2 cellular contexts compared by ENCODE assay signal in genomic region chr4:2064276-2064991, GRCh38.
TF ChIP-seq lines count a peak whose summit lies in the region.

No MANE protein-coding gene starts in this region.

TF ChIP-seq in WTC11, 78 proteins besides CTCF, POLR2A, EP300 and RAD21:
- TF ChIP-seq JUN (CRISPR knock-in tag; IDR thresholded peaks at IDR 0.05) (no peak), PRDM15 (CRISPR knock-in tag; IDR thresholded peaks at IDR 0.05) (no peak), MYBL2 (CRISPR knock-in tag; IDR thresholded peaks at IDR 0.05) (no peak), HMGA2 (CRISPR knock-in tag; IDR thresholded peaks at IDR 0.05) (no peak), ZNF263 (CRISPR knock-in tag; IDR thresholded peaks at IDR 0.05; ENCODE audit: low read depth) (no peak), SP1 (CRISPR knock-in tag; conservative IDR thresholded peaks at IDR 0.05) (no peak), FOXJ3 (CRISPR knock-in tag; IDR thresholded peaks at IDR 0.05; ENCODE audit: borderline replicate concordance) (no peak), GRHL2 (CRISPR knock-in tag; IDR thresholded peaks at IDR 0.05; ENCODE audit: insufficient replicate concordance, severe bottlenecking) (no peak), FOXP4 (CRISPR knock-in tag; IDR thresholded peaks at IDR 0.05) (no peak), ZNF423 (CRISPR knock-in tag; IDR thresholded peaks at IDR 0.05) (no peak), NFATC4 (CRISPR knock-in tag; IDR thresholded peaks at IDR 0.05) (no peak)

TF ChIP-seq in HepG2, 621 proteins besides CTCF, POLR2A, EP300 and RAD21:
- TF ChIP-seq KDM5A (IDR thresholded peaks at IDR 0.05; ENCODE audit: borderline replicate concordance, low read length) (no peak), PRMT3 (CRISPR knock-in tag; IDR thresholded peaks at IDR 0.05; ENCODE audit: borderline replicate concordance, low read depth) (no peak), SSRP1 (CRISPR knock-in tag; IDR thresholded peaks at IDR 0.05) (no peak), MLX (CRISPR knock-in tag; IDR thresholded peaks at IDR 0.05) (no peak), PHB2 (IDR thresholded peaks at IDR 0.05; ENCODE audit: partially characterized antibody) (no peak), ZNF446 (CRISPR knock-in tag; IDR thresholded peaks at IDR 0.05) (no peak), ZBTB4 (CRISPR knock-in tag; IDR thresholded peaks at IDR 0.05; ENCODE audit: borderline replicate concordance) (no peak), HOXA3 (CRISPR knock-in tag; IDR thresholded peaks at IDR 0.05) (0 out of 2 replicates have a peak, but pooled peaks have one; percentile 12), ZSCAN9 (CRISPR knock-in tag; IDR thresholded peaks at IDR 0.05; ENCODE audit: borderline replicate concordance) (no peak), AGO2 (optimal IDR thresholded peaks at IDR 0.05; ENCODE audit: low read depth, low read length) (peak; percentile 50), HIVEP1 (CRISPR knock-in tag; IDR thresholded peaks at IDR 0.05) (no peak), ZNF883 (CRISPR knock-in tag; IDR thresholded peaks at IDR 0.05; ENCODE audit: not compliant biosample characterization) (no peak)
